Comparison of ENCODE assay signal across 12 cellular contexts in the genomic region with DNA sequence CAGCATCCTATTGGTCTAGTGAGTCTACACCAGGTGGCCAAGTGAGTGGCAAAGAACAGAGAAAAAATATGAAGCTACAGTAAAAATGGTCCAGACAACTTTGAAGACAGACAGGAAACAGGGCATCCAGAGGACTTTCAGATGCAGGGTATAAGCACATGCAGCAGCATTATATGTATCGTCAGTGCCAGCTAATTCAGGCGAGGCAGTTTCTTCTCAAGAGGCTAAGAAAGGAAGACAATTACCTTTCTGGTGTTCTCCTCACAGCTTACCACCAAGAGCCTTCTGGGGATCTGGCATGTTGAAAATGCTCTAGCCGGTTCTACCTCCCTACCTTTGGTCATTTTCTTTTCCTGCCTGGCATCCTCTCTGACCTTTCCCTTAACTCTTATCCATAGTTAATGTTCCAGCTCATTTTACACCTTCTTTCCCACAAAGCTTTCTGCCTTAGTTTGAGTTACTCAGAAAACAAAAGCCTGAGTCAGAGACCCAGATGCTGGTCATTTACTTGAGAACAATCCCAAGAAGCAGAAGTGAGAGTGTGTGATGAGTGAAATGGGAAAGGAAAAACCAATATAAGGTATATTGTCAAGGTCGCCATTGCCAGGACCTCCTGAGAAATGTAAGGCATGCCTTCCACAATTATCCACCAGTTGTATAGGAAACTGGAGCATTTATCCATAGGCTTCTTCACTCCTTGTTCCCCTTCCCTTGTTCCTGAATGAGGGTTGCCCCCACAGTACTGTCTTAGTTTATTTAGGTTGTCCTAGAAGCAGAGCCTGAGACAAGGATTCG.
DNase-seq lines count a peak whose midpoint lies in the region; ATAC-seq, FAIRE-seq and TF ChIP-seq lines count a peak whose summit lies in the region.
"Had no signal": no experiment of that assay in that cellular context is flagged by ENCODE, and none has a peak within 500 bp of the region (broad histone marks: within the 10 kb centered on the region; RNA-seq: fewer than 3 reads in every experiment).

No MANE protein-coding gene starts in this region.

- no peaks in the 10 kb centered on the region for H3F3A ChIP-seq in PC-3 (ENCODE audit: low read length, unreplicated experiment)

- intact Hi-C loops in PC-3 (cut with micrococcal nuclease) (no loop called here), left lung (cut with DNase I) (no loop called here)

- H3K36me3 ChIP-seq in GM06990 (ENCODE audit: control insufficient read depth, insufficient read depth, low read length), result no peaks in the 10 kb centered on the region
- no peaks in the 10 kb centered on the region for H3K36me3 ChIP-seq in PC-3 (ENCODE audit: low read depth, low read length)
- H3K36me3 ChIP-seq in left lung, result no peaks in the 10 kb centered on the region
- H3K36me3 ChIP-seq: uterus had no signal

- no peaks in the 10 kb centered on the region for H3K79me2 ChIP-seq in PC-3 (ENCODE audit: low read length)

- BruUV-seq in PC-3 (replicated peaks; lab: Mats Ljungman, UMichigan), result no TSS peak

- in situ Hi-C loops in KBM-7 (cut with MboI; ENCODE audit: low pct_unique_long_range_greater_than_20kb, low sequenced_read_pairs), result no loop called here

- H3K4me1 ChIP-seq in PC-3 (ENCODE audit: insufficient read depth, low read length), result peaks cover 9% of the 10 kb centered on the region; the same call in 1 of the 2 replicates
- peaks cover 0 to 4% of the 10 kb centered on the region in 2 donors for H3K4me1 ChIP-seq in left lung
- H3K4me1 ChIP-seq: uterus had no signal

- H3K9ac ChIP-seq in PC-3 (ENCODE audit: low read length), result no peak overlapping the region

- no peaks in the 10 kb centered on the region for H4K20me1 ChIP-seq in PC-3 (ENCODE audit: low read length)

- ATAC-seq in GM19463 (IDR thresholded peaks at IDR 0.05; ENCODE audit: unreplicated experiment) (peak; percentile 49), HG02981 (IDR thresholded peaks at IDR 0.05; ENCODE audit: unreplicated experiment) (peak; percentile 50), PC-3 (no peak), left lung (no peak)

- no peak for TF ChIP-seq CTCF in GM06990 (IDR thresholded peaks at IDR 0.05; ENCODE audit: insufficient read depth, low read length, poor library complexity, severe bottlenecking)
- TF ChIP-seq CTCF in PC-3 (conservative IDR thresholded peaks at IDR 0.05; ENCODE audit: low read depth, low read length), result no peak
- TF ChIP-seq CTCF in left lung (IDR thresholded peaks at IDR 0.05), result no peak

- no peak overlapping the region for H3K4me2 ChIP-seq in PC-3 (ENCODE audit: low read length)
- H3K4me2 ChIP-seq: PC-9 had no signal

- H3K27ac ChIP-seq in PC-3 (ENCODE audit: low read length) (no peak overlapping the region), left lung (no peak overlapping the region)
- H3K27ac ChIP-seq: PC-9, uterus had no signal

- no peaks in the 10 kb centered on the region for H3K9me2 ChIP-seq in PC-3 (replicated peaks; ENCODE audit: low read length)

- H3K9me3 ChIP-seq in PC-3 (ENCODE audit: low read length), result no peaks in the 10 kb centered on the region
- H3K9me3 ChIP-seq in left lung, result no peaks in the 10 kb centered on the region
- H3K9me3 ChIP-seq: uterus had no signal

- peak; percentile 54 for DNase-seq in GM06990 (ENCODE audit: extremely low read depth, insufficient read length)
- DNase-seq in PC-3, result peak; percentile 33
- no peak for DNase-seq in left lung
- DNase-seq in NOMO-1 (lab: John Stamatoyannopoulos, UW; ENCODE audit: unreplicated experiment in 2 of 2), result no peak
- DNase-seq in H54 (ENCODE audit: insufficient read length, low spot score), result no peak
- DNase-seq in KBM-7, result no peak
- DNase-seq: NCI-H2029, PC-9, T1000, uterus had no signal

- POLR2A ChIA-PET in PC-3 (lab: Charles Lee; ENCODE audit: unreplicated experiment), result no interaction called here

- FAIRE-seq in H54 (lab: Jason Lieb, UNC), result no peak

- no peak for TF ChIP-seq POLR2A in H54 (IDR thresholded peaks at IDR 0.05; ENCODE audit: low read depth, low read length)

- H2AFZ ChIP-seq in PC-3 (ENCODE audit: low read length), result no peak overlapping the region
- H2AFZ ChIP-seq: PC-9 had no signal

- CTCF ChIA-PET in PC-3 (lab: Charles Lee), result no interaction called here

- H3K4me3 ChIP-seq in GM06990 (replicated peaks; ENCODE audit: low read depth, low read length) (no peak overlapping the region), PC-3 (ENCODE audit: low read length) (no peak overlapping the region), left lung (no peak overlapping the region)
- H3K4me3 ChIP-seq: PC-9, uterus had no signal

- no peaks in the 10 kb centered on the region for H3K27me3 ChIP-seq in GM06990 (replicated peaks; ENCODE audit: control insufficient read depth, insufficient read depth, low read length)
- H3K27me3 ChIP-seq in PC-3 (ENCODE audit: low read length), result no peaks in the 10 kb centered on the region
- H3K27me3 ChIP-seq in left lung, result no peaks in the 10 kb centered on the region
- H3K27me3 ChIP-seq: uterus had no signal

Comparison
In these comparisons a context has a peak if more than half of its experiments do, and no peak if none do; other contexts are left out.
1. DNase-seq: peak in GM06990 (single experiment) and PC-3 (single experiment); none in left lung (0 of 2), NOMO-1 (0 of 2), H54 (single experiment) and KBM-7 (single experiment).
2. ATAC-seq: peak in GM19463 (single experiment) and HG02981 (single experiment); none in PC-3 (single experiment) and left lung (single experiment).